Comparison of ENCODE assay signal across 8 cellular contexts in the genomic region with DNA sequence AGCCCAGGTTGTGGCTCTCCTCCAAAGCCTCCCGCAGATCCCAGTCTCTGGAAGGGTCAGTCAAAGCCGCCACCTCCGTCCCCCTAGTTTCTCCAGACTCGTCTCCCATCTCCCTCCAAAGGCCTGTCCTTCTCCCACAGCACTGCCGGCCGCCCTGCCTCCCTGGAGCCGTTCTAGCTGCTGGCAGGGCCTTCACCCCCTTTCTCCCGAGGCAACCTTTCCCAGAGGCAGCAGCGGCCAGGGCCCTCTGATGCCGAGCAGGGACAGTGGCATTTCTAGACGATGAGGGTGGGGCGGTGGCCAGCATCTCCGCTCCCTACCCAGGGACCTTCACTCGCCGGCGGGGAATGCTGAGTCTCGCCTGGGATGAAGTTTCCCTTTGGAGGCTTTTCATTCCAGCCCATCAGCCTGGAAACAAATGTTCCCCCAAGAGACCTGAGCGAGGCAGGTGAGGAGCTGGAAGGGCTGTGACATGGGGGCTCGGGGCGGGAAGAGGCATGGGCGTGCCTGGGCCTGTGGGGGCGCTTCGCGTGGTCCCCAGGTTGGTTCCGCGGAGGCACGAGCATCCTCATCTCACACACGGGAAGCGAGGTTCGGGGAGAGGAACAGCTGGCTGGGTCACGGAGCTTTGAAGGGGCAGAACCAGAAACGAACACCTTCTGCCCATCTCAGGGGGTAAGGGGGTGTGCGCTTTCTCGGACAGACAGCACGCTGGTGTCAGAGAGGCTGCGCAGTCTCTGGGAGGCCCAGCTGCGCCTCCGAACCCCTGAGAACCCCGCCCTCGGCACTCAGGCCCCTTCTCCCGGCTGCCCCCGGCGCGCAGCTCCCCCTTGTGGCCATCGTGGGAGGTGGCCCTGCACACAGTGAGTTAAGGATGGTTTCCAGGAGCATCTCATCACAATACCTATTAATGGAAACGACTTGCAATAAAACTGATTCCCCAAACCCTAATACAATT. TPM values are rescaled to one million over a fixed set of nuclear protein-coding genes. Genes with fewer than 3 reads are reported as not detected.
DNase-seq lines count a peak whose midpoint lies in the region; ATAC-seq, FAIRE-seq and TF ChIP-seq lines count a peak whose summit lies in the region.

No MANE protein-coding gene starts in this region.

- no peak overlapping the region for H3K9ac ChIP-seq in kidney (ENCODE audit: low read length in 2 of 2)

- H3K9me3 ChIP-seq in A673 (ENCODE audit: low read depth, low read length, poor library complexity, severe bottlenecking) (no peaks in the 10 kb centered on the region), kidney (ENCODE audit: control insufficient read depth in 1 of 2, low read length in 2 of 2) (no peaks in the 10 kb centered on the region)

- no peak overlapping the region for H3K4me3 Mint-ChIP-seq in activated T-cell treated with anti-CD3 and anti-CD28 coated beads, Interleukin-2, amount 50 U/mL, for 24 hours

- intact Hi-C loops in A673 (cut with micrococcal nuclease; ENCODE audit: unreplicated experiment) = no loop called here
- intact Hi-C loops in kidney (cut with DNase I) = no loop called here

- no peaks in the 10 kb centered on the region for H3K36me3 Mint-ChIP-seq in activated T-cell treated with anti-CD3 and anti-CD28 coated beads, Interleukin-2, amount 50 U/mL, for 24 hours (ENCODE audit: low read depth)

- no peaks in the 10 kb centered on the region for H3K4me1 Mint-ChIP-seq in activated T-cell treated with anti-CD3 and anti-CD28 coated beads, Interleukin-2, amount 50 U/mL, for 24 hours (ENCODE audit: low read depth)

- TF ChIP-seq CTCF in A673 (conservative IDR thresholded peaks at IDR 0.05; ENCODE audit: low read depth, low read length) = peak; percentile 88
- TF ChIP-seq CTCF in HFF-Myc (IDR thresholded peaks at IDR 0.05; ENCODE audit: low read depth, low read length, missing control alignments) = peak; percentile 84
- peak; percentile 26 for TF ChIP-seq CTCF in kidney (IDR thresholded peaks at IDR 0.05; ENCODE audit: borderline replicate concordance, extremely low read depth, insufficient read depth)
- TF ChIP-seq CTCF in omental fat pad (IDR thresholded peaks at IDR 0.05) = no peak

- no peaks in the 10 kb centered on the region for H3K27me3 ChIP-seq in A673 (replicated peaks; ENCODE audit: insufficient read depth, low read depth, low read length, poor library complexity)

- H3K4me3 ChIP-seq in A673 (ENCODE audit: low read depth, low read length, poor library complexity, severe bottlenecking) (no peak overlapping the region), HFF-Myc (replicated peaks; ENCODE audit: low read depth, low read length) (no peak overlapping the region), kidney (ENCODE audit: low read length in 2 of 2) (no peak overlapping the region)

- FAIRE-seq in kidney (lab: Jason Lieb, UNC) = no peak

- no peaks in the 10 kb centered on the region for H3K27me3 Mint-ChIP-seq in activated T-cell treated with anti-CD3 and anti-CD28 coated beads, Interleukin-2, amount 50 U/mL, for 24 hours

- H3K27ac Mint-ChIP-seq in activated T-cell treated with anti-CD3 and anti-CD28 coated beads, Interleukin-2, amount 50 U/mL, for 24 hours = no peak overlapping the region

- no peaks in the 10 kb centered on the region for H3K36me3 ChIP-seq in A673 (ENCODE audit: insufficient read depth, low read length, poor library complexity, severe bottlenecking)
- H3K36me3 ChIP-seq in kidney (ENCODE audit: control insufficient read depth in 1 of 2, insufficient read depth in 2 of 2, low read length in 2 of 2) = peaks cover 0 to 2% of the 10 kb centered on the region in 2 donors

- no peak for ATAC-seq in omental fat pad (ENCODE audit: low FRiP score)
- ATAC-seq in HG02610 (IDR thresholded peaks at IDR 0.05; ENCODE audit: unreplicated experiment) = no peak

- BruUV-seq in A673 (replicated peaks; lab: Mats Ljungman, UMichigan) = no TSS peak

- H3K4me1 ChIP-seq in A673 (ENCODE audit: insufficient read depth, low read length, poor library complexity, severe bottlenecking) (no peaks in the 10 kb centered on the region), kidney (ENCODE audit: control insufficient read depth in 1 of 2, insufficient read depth in 1 of 2, low read depth in 1 of 2, low read length in 2 of 2) (no peaks in the 10 kb centered on the region)

- CTCF ChIA-PET in A673 (lab: Charles Lee) = interaction anchor here (0.6 to 1.2 kb wide), 5 partner anchors 10 to 203 kb away, joined by 3 read pairs; no protein-coding TSS in a partner anchor

- POLR2A ChIA-PET in A673 (lab: Charles Lee; ENCODE audit: low non-redundant PET) = no interaction called here

- DNase-seq in A673 (ENCODE audit: low spot score) (peak; percentile 35), HFF-Myc (ENCODE audit: extremely low read depth, low read depth) (no peak), kidney (no peak), omental fat pad (ENCODE audit: low spot score) (no peak), GOT3 (lab: John Stamatoyannopoulos, UW) (no peak), KG1 (lab: John Stamatoyannopoulos, UW) (no peak)
- peak; percentile 62 for DNase-seq in activated T-cell treated with anti-CD3 and anti-CD28 coated beads, Interleukin-2, amount 50 U/mL, for 24 hours

- no peak overlapping the region for H3K27ac ChIP-seq in A673 (ENCODE audit: low read depth, low read length, poor library complexity, severe bottlenecking)
- no peak overlapping the region for H3K27ac ChIP-seq in kidney (ENCODE audit: low read depth in 2 of 2, low read length in 2 of 2)

- H3K9me3 Mint-ChIP-seq in activated T-cell treated with anti-CD3 and anti-CD28 coated beads, Interleukin-2, amount 50 U/mL, for 24 hours = no peaks in the 10 kb centered on the region

RNA-seq across cellular contexts. Expression of gene KLHL35, which starts 18.1 kb away (rescaled TPM):
- total RNA-seq in A673 (2021) (0.88 and 1.1 TPM in 2 replicates), kidney (1.8 TPM), omental fat pad (1 to 10 TPM in 3 of 4 donors, not detected in 1; 1.3 to 2.4 (median 1.8) TPM)
- 0.26 TPM for polyA plus RNA-seq in kidney (ENCODE audit: insufficient read depth, low read depth, low replicate concordance)

RNA-seq across cellular contexts. Expression of gene RPS3, which starts 51.8 kb away (rescaled TPM):
- total RNA-seq in A673 (2021) (2,875 and 2,961 TPM in 2 replicates), kidney (1,724 TPM), omental fat pad (1,000 to 10,000 TPM in 3 of 4 donors, 100 to 1,000 TPM in 1; 876 to 1,394 (median 1,127) TPM)
- polyA plus RNA-seq in kidney (ENCODE audit: insufficient read depth, low read depth, low replicate concordance) = 1,510 TPM

Comparison
In these comparisons a context has a peak if more than half of its experiments do, and no peak if none do; other contexts are left out.
1. DNase-seq: peak in A673 (single experiment) and activated T-cell treated with anti-CD3 and anti-CD28 coated beads, Interleukin-2, amount 50 U/mL, for 24 hours (single experiment); none in HFF-Myc (single experiment), kidney (single experiment), omental fat pad (single experiment), GOT3 (single experiment) and KG1 (single experiment).
2. CTCF ChIP-seq: peak in A673 (single experiment), HFF-Myc (single experiment) and kidney (single experiment); none in omental fat pad (0 of 3).